In genomic region chr7:91582799-91583230, GRCh38 we compare ENCODE assay signal across 1 cellular context.
TF ChIP-seq lines count a peak whose summit lies in the region.

No MANE protein-coding gene starts in this region.

TF ChIP-seq in K562, 482 proteins besides CTCF, POLR2A, EP300 and RAD21 (continued from another document):
- TF ChIP-seq ZNF655 (CRISPR knock-in tag; IDR thresholded peaks at IDR 0.05) (no peak), CTBP1 (IDR thresholded peaks at IDR 0.05; ENCODE audit: borderline replicate concordance) (peak; percentile 76; the same call in 1 of the 2 replicates), DDX20 (tag; IDR thresholded peaks at IDR 0.05; ENCODE audit: low read depth) (no peak), C11orf30 (IDR thresholded peaks at IDR 0.05; ENCODE audit: low read depth) (no peak), L3MBTL2 (IDR thresholded peaks at IDR 0.05) (peak; percentile 66), MCM5 (IDR thresholded peaks at IDR 0.05; ENCODE audit: low read depth) (no peak), MCM2 (IDR thresholded peaks at IDR 0.05; ENCODE audit: low read depth) (no peak), ETV1 (tag; conservative IDR thresholded peaks at IDR 0.05; ENCODE audit: low read depth) (no peak), ZNF174 (CRISPR knock-in tag; IDR thresholded peaks at IDR 0.05) (no peak), KDM2B (CRISPR knock-in tag; IDR thresholded peaks at IDR 0.05) (no peak), RREB1 (CRISPR knock-in tag; IDR thresholded peaks at IDR 0.05) (no peak), THRB (CRISPR knock-in tag; conservative IDR thresholded peaks at IDR 0.05) (no peak), LCOR (CRISPR knock-in tag; IDR thresholded peaks at IDR 0.05) (peak; percentile 32; the same call in 1 of the 2 replicates), SUPT5H (IDR thresholded peaks at IDR 0.05) (no peak), FOXK2 (conservative IDR thresholded peaks at IDR 0.05 in 1 of 2, IDR thresholded peaks at IDR 0.05 in 1 of 2; ENCODE audit: low read depth in 2 of 2) (no peak), NBN (IDR thresholded peaks at IDR 0.05; ENCODE audit: low read depth) (peak; percentile 36; the same call in 1 of the 2 replicates)
